26 cellular contexts compared by ENCODE assay signal in the genomic region with DNA sequence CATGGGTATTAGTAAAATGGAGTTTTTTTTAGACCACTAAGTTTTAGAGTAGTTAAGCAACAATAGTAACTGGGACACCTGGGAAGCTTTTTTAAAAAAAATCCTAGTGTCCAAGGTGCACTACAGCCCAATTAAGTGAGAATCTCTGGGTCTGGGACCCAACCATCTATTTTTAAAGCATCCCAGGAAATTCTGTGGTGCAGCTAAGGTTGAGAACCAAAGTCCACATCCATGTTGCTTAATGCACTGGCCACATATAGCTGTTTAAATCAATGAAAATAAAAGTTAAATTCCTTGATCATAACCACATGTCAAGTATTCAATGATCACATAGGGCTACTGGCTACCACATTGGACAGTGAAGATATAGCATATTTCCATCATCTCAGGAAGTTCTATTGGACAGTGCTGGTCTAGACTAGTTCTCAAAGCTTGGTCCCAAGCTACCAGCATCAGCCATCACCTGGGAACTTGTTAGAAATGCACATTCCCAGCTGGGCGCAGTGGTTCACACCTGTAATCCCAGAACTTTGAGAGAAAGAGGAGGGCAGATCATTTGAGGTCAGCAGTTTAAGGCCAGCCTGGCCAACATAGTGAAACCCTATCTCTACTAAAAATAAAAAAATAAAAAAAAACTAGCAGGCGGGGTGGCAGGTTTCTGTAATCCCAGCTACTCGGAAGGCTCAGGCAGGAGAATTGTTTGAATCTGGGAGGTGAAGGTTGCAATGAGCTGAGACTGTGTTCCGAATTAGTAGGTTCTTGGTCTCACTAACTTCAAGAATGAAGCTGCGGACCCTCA. TPM values are rescaled to one million over a fixed set of nuclear protein-coding genes. Genes with fewer than 3 reads are reported as not detected.
"Had no signal": no experiment of that assay in that cellular context is flagged by ENCODE, and none has a peak within 500 bp of the region (broad histone marks: within the 10 kb centered on the region; RNA-seq: fewer than 3 reads in every experiment).

No MANE protein-coding gene starts in this region.

- H3K27ac ChIP-seq: hepatocyte, left lung, lower lobe of right lung, pancreas, prostate gland, right lobe of liver, tibial nerve, upper lobe of left lung, vagina had no signal

- H3K4me1 ChIP-seq: pancreas had no signal

- DNase-seq: islet precursor cell; left lung; lower lobe of right lung; mammary epithelial cell; mesenchymal stem cell; naive thymus-derived CD8-positive, alpha-beta T cell; nucleus accumbens; pancreas; posterior cingulate gyrus; right lobe of liver; stimulated activated CD4-positive, alpha-beta T cell treated with anti-CD3 and anti-CD28 coated beads, Interleukin-1b, Interleukin-23, amount 100 ng/mL, for 48 hours; stimulated activated CD4-positive, alpha-beta T cell treated with anti-CD3 and anti-CD28 coated beads, Interleukin-2, amount 100 ng/mL, for 48 hours; stimulated activated CD4-positive, alpha-beta T cell treated with anti-CD3 and anti-CD28 coated beads, Interleukin-4, amount 100 ng/mL, for 4 hours; stimulated activated CD8-positive, alpha-beta memory T cell treated with anti-CD3 and anti-CD28 coated beads, Interleukin-4, amount 100 ng/mL, for 48 hours; stimulated activated naive CD4-positive, alpha-beta T cell treated with Interleukin-2 at 50 U/mL for 16 hours; stimulated activated naive CD8-positive, alpha-beta T cell treated with anti-CD3 and anti-CD28 coated beads, Interleukin-15, amount 100 ng/mL, for 72 hours; substantia nigra; upper lobe of left lung had no signal

- H3K36me3 ChIP-seq: left lung, lower lobe of right lung, pancreas, prostate gland, right lobe of liver, upper lobe of left lung, vagina had no signal

- H3K9me3 Mint-ChIP-seq: neural crest cell; stimulated activated memory B cell treated with anti-CD40 and anti-IgM and Interleukin-4, amounts not matched to agents 10 μg/mL and 1 μg/mL and 100 μg/mL, for 72 hours; stimulated activated naive CD8-positive, alpha-beta T cell treated with anti-CD3 and anti-CD28 coated beads, Interleukin-15, amount 100 ng/mL, for 72 hours had no signal

- H3K27ac Mint-ChIP-seq: nephron; stimulated activated memory B cell treated with anti-CD40 and anti-IgM and Interleukin-4, amounts not matched to agents 10 μg/mL and 1 μg/mL and 100 μg/mL, for 72 hours; stimulated activated naive CD8-positive, alpha-beta T cell treated with anti-CD3 and anti-CD28 coated beads, Interleukin-15, amount 100 ng/mL, for 72 hours had no signal

- H3K36me3 Mint-ChIP-seq: naive thymus-derived CD8-positive, alpha-beta T cell; stimulated activated memory B cell treated with anti-CD40 and anti-IgM and Interleukin-4, amounts not matched to agents 10 μg/mL and 1 μg/mL and 100 μg/mL, for 72 hours had no signal

- H3K4me3 ChIP-seq: hepatocyte, left lung, lower lobe of right lung, pancreas, prostate gland, right lobe of liver, smooth muscle cell, tibial nerve, upper lobe of left lung, vagina had no signal

- H3K9me3 ChIP-seq: left lung, lower lobe of right lung, pancreas, prostate gland, right lobe of liver, tibial nerve, upper lobe of left lung, vagina had no signal

- ATAC-seq: left lung; lower lobe of right lung; naive thymus-derived CD8-positive, alpha-beta T cell; pancreas; stimulated activated memory B cell treated with anti-CD40 and anti-IgM and Interleukin-4, amounts not matched to agents 10 μg/mL and 1 μg/mL and 100 μg/mL, for 72 hours; stimulated activated naive CD8-positive, alpha-beta T cell treated with anti-CD3 and anti-CD28 coated beads, Interleukin-15, amount 100 ng/mL, for 72 hours had no signal

- H3K27me3 ChIP-seq: hepatocyte, left lung, pancreas, right lobe of liver, tibial nerve, upper lobe of left lung, vagina had no signal

RNA-seq across cellular contexts. Expression of a gene that starts 12.7 kb away (rescaled TPM):
- polyA plus RNA-seq: naive thymus-derived CD8-positive, alpha-beta T cell had no signal
